ENCODE assay signal across 14 cellular contexts in genomic region chr20:41408986-41409385, GRCh38. TPM values are rescaled to one million over a fixed set of nuclear protein-coding genes. Genes with fewer than 3 reads are reported as not detected.
DNase-seq lines count a peak whose midpoint lies in the region; ATAC-seq lines count a peak whose summit lies in the region.
"Had no signal": no experiment of that assay in that cellular context is flagged by ENCODE, and none has a peak within 500 bp of the region (broad histone marks: within the 10 kb centered on the region; RNA-seq: fewer than 3 reads in every experiment).

No MANE protein-coding gene starts in this region.

- no peaks in the 10 kb centered on the region for H3K9me3 Mint-ChIP-seq in activated CD8-positive, alpha-beta memory T cell treated with anti-CD3 and anti-CD28 coated beads, Interleukin-2, amount 10 ng/mL, durations not matched to agents 7 days and 5 days (ENCODE audit: low read depth)
- H3K9me3 Mint-ChIP-seq: naive B cell had no signal

- no peaks in the 10 kb centered on the region for H3K27me3 Mint-ChIP-seq in activated CD8-positive, alpha-beta memory T cell treated with anti-CD3 and anti-CD28 coated beads, Interleukin-2, amount 10 ng/mL, durations not matched to agents 7 days and 5 days
- H3K27me3 Mint-ChIP-seq: naive B cell had no signal

- no peak for DNase-seq in activated CD8-positive, alpha-beta memory T cell treated with anti-CD3 and anti-CD28 coated beads, Interleukin-2, amount 10 ng/mL, durations not matched to agents 7 days and 5 days
- DNase-seq in activated CD8-positive, alpha-beta memory T cell treated with anti-CD3 and anti-CD28 coated beads, Interleukin-2, amount 50 U/mL, for 4 hours = no peak
- DNase-seq in NCI-H2081 (lab: John Stamatoyannopoulos, UW) (peak; percentile 79 to 90), cerebellum (ENCODE audit: low spot score) (peak; percentile 76), sciatic nerve (ENCODE audit: low spot score) (no peak), inferior parietal cortex (ENCODE audit: extremely low spot score) (no peak)
- DNase-seq: activated effector memory CD4-positive, alpha-beta T cell treated with Interleukin-2 at 50 U/mL for 16 hours; cortex of kidney; naive B cell; NCI-H82; stimulated activated CD4-positive, alpha-beta T cell treated with anti-CD3 and anti-CD28 coated beads, Interleukin-15, amount 100 ng/mL, for 24 hours; stimulated activated naive CD8-positive, alpha-beta T cell treated with anti-CD3 and anti-CD28 coated beads, Interleukin-15, Interleukin-2, amounts not matched to agents 100 U/mL and 50 U/mL, for 24 hours had no signal

- no peak overlapping the region for H3K4me3 Mint-ChIP-seq in activated CD8-positive, alpha-beta memory T cell treated with anti-CD3 and anti-CD28 coated beads, Interleukin-2, amount 10 ng/mL, durations not matched to agents 7 days and 5 days
- H3K4me3 Mint-ChIP-seq: naive B cell had no signal

- peaks cover 23% of the 10 kb centered on the region for H3K4me1 Mint-ChIP-seq in activated CD8-positive, alpha-beta memory T cell treated with anti-CD3 and anti-CD28 coated beads, Interleukin-2, amount 10 ng/mL, durations not matched to agents 7 days and 5 days

- CTCF ChIA-PET in activated CD8-positive, alpha-beta memory T cell treated with anti-CD3 and anti-CD28 coated beads, Interleukin-2, amount 10 ng/mL, durations not matched to agents 7 days and 5 days (lab: Charles Lee) = interaction anchor here (1.6 to 1.7 kb wide), 2 partner anchors 8 to 274 kb away, joined by 3 to 4 read pairs; no protein-coding TSS in a partner anchor

- peaks cover 14% of the 10 kb centered on the region for H3K36me3 Mint-ChIP-seq in activated CD8-positive, alpha-beta memory T cell treated with anti-CD3 and anti-CD28 coated beads, Interleukin-2, amount 10 ng/mL, durations not matched to agents 7 days and 5 days

- ATAC-seq in activated CD8-positive, alpha-beta memory T cell treated with anti-CD3 and anti-CD28 coated beads, Interleukin-2, amount 10 ng/mL, durations not matched to agents 7 days and 5 days = no peak
- ATAC-seq in sciatic nerve = peak; percentile 19
- no peak for ATAC-seq in GM19395 (IDR thresholded peaks at IDR 0.05; ENCODE audit: unreplicated experiment)
- ATAC-seq in GM19467 (IDR thresholded peaks at IDR 0.05; ENCODE audit: unreplicated experiment) = no peak

- H3K27ac Mint-ChIP-seq in activated CD8-positive, alpha-beta memory T cell treated with anti-CD3 and anti-CD28 coated beads, Interleukin-2, amount 10 ng/mL, durations not matched to agents 7 days and 5 days = peak overlapping the region; percentile 60
- H3K27ac Mint-ChIP-seq: naive B cell had no signal

- intact Hi-C loops in sciatic nerve (cut with DNase I) = no loop called here

RNA-seq across cellular contexts. Expression of gene EMILIN3, which starts 42.4 kb away (rescaled TPM):
- total RNA-seq in activated CD8-positive, alpha-beta memory T cell treated with anti-CD3 and anti-CD28 coated beads, Interleukin-2, amount 10 ng/mL, durations not matched to agents 7 days and 5 days = not detected
- total RNA-seq in cerebellum (4.8 TPM), sciatic nerve (9.9 TPM)

Comparison
In these comparisons a context has a peak if more than half of its experiments do, and no peak if none do; other contexts are left out.
1. DNase-seq: peak in NCI-H2081 (2 of 2) and cerebellum (single experiment); none in activated CD8-positive, alpha-beta memory T cell treated with anti-CD3 and anti-CD28 coated beads, Interleukin-2, amount 10 ng/mL, durations not matched to agents 7 days and 5 days (single experiment), activated CD8-positive, alpha-beta memory T cell treated with anti-CD3 and anti-CD28 coated beads, Interleukin-2, amount 50 U/mL, for 4 hours (single experiment), sciatic nerve (single experiment) and inferior parietal cortex (single experiment).